In genomic region chr1:53716150-53716549, GRCh38 we compare ENCODE assay signal across 15 cellular contexts. TPM values are rescaled to one million over a fixed set of nuclear protein-coding genes. Genes with fewer than 3 reads are reported as not detected.
DNase-seq lines count a peak whose midpoint lies in the region; ATAC-seq, FAIRE-seq and TF ChIP-seq lines count a peak whose summit lies in the region.
"Had no signal": no experiment of that assay in that cellular context is flagged by ENCODE, and none has a peak within 500 bp of the region (broad histone marks: within the 10 kb centered on the region; RNA-seq: fewer than 3 reads in every experiment).

No MANE protein-coding gene starts in this region.

- H3K4me1 ChIP-seq in Loucy (ENCODE audit: insufficient read depth, low read length, poor library complexity, severe bottlenecking) (peaks cover 6% of the 10 kb centered on the region), H1 (replicated peaks in 1 of 4; ENCODE audit: control insufficient read depth in 3 of 4, insufficient read depth in 4 of 4, low read length in 3 of 4) (no peaks in the 10 kb centered on the region; a peak in 3 of 7 replicates), osteoblast (ENCODE audit: insufficient read depth, low read length) (no peaks in the 10 kb centered on the region), smooth muscle cell (ENCODE audit: low read depth) (no peaks in the 10 kb centered on the region)
- H3K4me1 ChIP-seq: HAP-1 had no signal

- H4K8ac ChIP-seq in H1 (ENCODE audit: extremely low read depth, insufficient read depth, low read length) = no peak overlapping the region

- H3K36me3 ChIP-seq in Loucy (ENCODE audit: insufficient read depth, low read length) (no peaks in the 10 kb centered on the region), H1 (ENCODE audit: control insufficient read depth in 2 of 4, insufficient read depth in 4 of 4, low read length in 3 of 4) (no peaks in the 10 kb centered on the region), osteoblast (ENCODE audit: insufficient read depth, low read length) (no peaks in the 10 kb centered on the region), smooth muscle cell (ENCODE audit: low read depth) (no peaks in the 10 kb centered on the region)
- H3K36me3 ChIP-seq: HAP-1 had no signal

- no peak overlapping the region for H3K14ac ChIP-seq in H1 (ENCODE audit: insufficient read length)

- H3K79me2 ChIP-seq in Loucy (ENCODE audit: insufficient read depth, low read length) = no peaks in the 10 kb centered on the region
- no peaks in the 10 kb centered on the region for H3K79me2 ChIP-seq in H1 (ENCODE audit: control insufficient read depth in 1 of 2, insufficient read depth in 2 of 2, low read length in 2 of 2)
- no peaks in the 10 kb centered on the region for H3K79me2 ChIP-seq in osteoblast (ENCODE audit: insufficient read depth, low read length)
- H3K79me2 ChIP-seq in smooth muscle cell (ENCODE audit: low read depth) = no peaks in the 10 kb centered on the region

- TF ChIP-seq CTCF in Loucy (conservative IDR thresholded peaks at IDR 0.05; ENCODE audit: low read length) (no peak), H1 (IDR thresholded peaks at IDR 0.05; ENCODE audit: control extremely low read depth in 1 of 3, insufficient read depth in 1 of 3, low read depth in 1 of 3, low read length in 3 of 3) (no peak), osteoblast (IDR thresholded peaks at IDR 0.05; ENCODE audit: extremely low read depth, low read depth, low read length) (no peak), smooth muscle cell (IDR thresholded peaks at IDR 0.05; ENCODE audit: borderline replicate concordance, insufficient read depth, poor library complexity, severe bottlenecking) (no peak)

- H3K4me2 ChIP-seq in Loucy (ENCODE audit: low read depth, low read length, poor library complexity, severe bottlenecking) (no peak overlapping the region), H1 (ENCODE audit: insufficient read depth in 1 of 2, low read depth in 2 of 2, low read length in 2 of 2) (no peak overlapping the region), osteoblast (ENCODE audit: insufficient read depth, low read length) (no peak overlapping the region), smooth muscle cell (no peak overlapping the region)

- TF ChIP-seq EP300 in H1 (IDR thresholded peaks at IDR 0.05; ENCODE audit: borderline replicate concordance in 1 of 2, low read depth in 2 of 2, low read length in 2 of 2) = no peak

- no peak for TF ChIP-seq RAD21 in H1 (IDR thresholded peaks at IDR 0.05 in 1 of 2, conservative IDR thresholded peaks at IDR 0.05 in 1 of 2; ENCODE audit: low read depth in 2 of 2, low read length in 2 of 2)

- DNase-seq in H1 (ENCODE audit: low read depth in 1 of 2, low spot score in 2 of 2) = no peak
- DNase-seq in osteoblast (ENCODE audit: insufficient read length, low spot score, missing footprints) = peak; percentile 43
- DNase-seq in smooth muscle cell (lab: John Stamatoyannopoulos, UW; ENCODE audit: unreplicated experiment) = no peak
- no peak for DNase-seq in left ventricle myocardium superior
- DNase-seq: C1 segment of cervical spinal cord; CD4-positive, alpha-beta memory T cell; COR-L47; DMS79 treated with DMSO at 0.1 percent for 48 hours; GF-D8 had no signal

- CTCF ChIA-PET in H1 (lab: Charles Lee; ENCODE audit: partially characterized antibody) = interaction anchor here (0.6 to 4.3 kb wide), 40 partner anchors 9 to 324 kb away, joined by 3 to 50 read pairs (median 4); no protein-coding TSS in a partner anchor

- no peaks in the 10 kb centered on the region for H3K9me2 ChIP-seq in Loucy (replicated peaks; ENCODE audit: low read depth, low read length)

- H3F3A ChIP-seq in Loucy (ENCODE audit: low read depth) (no peaks in the 10 kb centered on the region), smooth muscle cell (ENCODE audit: low read depth) (no peaks in the 10 kb centered on the region)

- H2BK20ac ChIP-seq in H1 (ENCODE audit: low read length) = no peak overlapping the region

- no peak for TF ChIP-seq POLR2A in H1 (IDR thresholded peaks at IDR 0.05; ENCODE audit: control extremely low read depth in 1 of 2, low read depth in 2 of 2, low read length in 2 of 2)

- POLR2A ChIA-PET in H1 (lab: Charles Lee; ENCODE audit: partially characterized antibody) = interaction anchor here (1.2 kb wide), 1 partner anchor 22 kb away, joined by 3 read pairs; the partner anchor contains the start of gene GLIS1

- no peak overlapping the region for H4K5ac ChIP-seq in H1 (ENCODE audit: insufficient read length, low read depth, low read length)

- no peak overlapping the region for H4K91ac ChIP-seq in H1 (replicated peaks; ENCODE audit: insufficient read length, low read length)

- H3K79me1 ChIP-seq in H1 (ENCODE audit: low read depth, low read length) = no peaks in the 10 kb centered on the region

- H3K9ac ChIP-seq in Loucy (ENCODE audit: low read depth, low read length, poor library complexity, severe bottlenecking) (no peak overlapping the region), H1 (replicated peaks in 1 of 4; ENCODE audit: extremely low read depth in 1 of 4, low read depth in 3 of 4, low read length in 3 of 4) (no peak overlapping the region), smooth muscle cell (ENCODE audit: low read depth) (no peak overlapping the region)
- H3K9ac ChIP-seq: GM23248 had no signal

- no peak overlapping the region for H3K23ac ChIP-seq in H1 (ENCODE audit: insufficient read length)

- no peak overlapping the region for H3K4ac ChIP-seq in H1 (replicated peaks; ENCODE audit: insufficient read length, low read depth, low read length)

- no peak for FAIRE-seq in H1 (lab: Jason Lieb, UNC)
- FAIRE-seq: H54 had no signal

- no peaks in the 10 kb centered on the region; the same call in 1 of the 2 replicates for H3K23me2 ChIP-seq in H1 (ENCODE audit: low read depth, low read length)

- H2BK120ac ChIP-seq in H1 (replicated peaks; ENCODE audit: low read depth, low read length) = no peak overlapping the region

- no peaks in the 10 kb centered on the region for H3K9me3 ChIP-seq in Loucy (ENCODE audit: insufficient read depth, low read depth, low read length)
- no peaks in the 10 kb centered on the region for H3K9me3 ChIP-seq in H1 (ENCODE audit: insufficient read depth in 2 of 2, low read depth in 1 of 2, low read length in 1 of 2)
- no peaks in the 10 kb centered on the region for H3K9me3 ChIP-seq in osteoblast (ENCODE audit: low read depth, low read length)
- no peaks in the 10 kb centered on the region for H3K9me3 ChIP-seq in smooth muscle cell (replicated peaks; ENCODE audit: low read depth)
- H3K9me3 ChIP-seq: HAP-1 had no signal

- intact Hi-C loops in left ventricle myocardium superior (cut with micrococcal nuclease) = no loop called here

- H3K4me3 ChIP-seq in Loucy (ENCODE audit: low read length, poor library complexity, severe bottlenecking) (no peak overlapping the region), H1 (ENCODE audit: extremely low read depth in 1 of 4, insufficient read depth in 2 of 4, low read depth in 3 of 4, low read length in 4 of 4) (no peak overlapping the region), osteoblast (ENCODE audit: insufficient read depth, low read length) (no peak overlapping the region), smooth muscle cell (no peak overlapping the region)
- H3K4me3 ChIP-seq: GM23248, HAP-1 had no signal

- no peak overlapping the region for H2AK5ac ChIP-seq in H1 (ENCODE audit: low read depth, low read length)

- H3K56ac ChIP-seq in H1 (replicated peaks; ENCODE audit: insufficient read length, low read depth, low read length) = no peak overlapping the region

- H4K20me1 ChIP-seq in Loucy (ENCODE audit: insufficient read depth, low read length, poor library complexity, severe bottlenecking) (no peaks in the 10 kb centered on the region), H1 (replicated peaks in 1 of 2; ENCODE audit: control insufficient read depth in 1 of 2, insufficient read depth in 2 of 2, low read length in 2 of 2) (no peaks in the 10 kb centered on the region), osteoblast (ENCODE audit: insufficient read depth, low read length) (peaks cover 29% of the 10 kb centered on the region), smooth muscle cell (ENCODE audit: low read depth) (no peaks in the 10 kb centered on the region)

- H3K18ac ChIP-seq in H1 (ENCODE audit: extremely low read depth, low read length) = no peak overlapping the region

- H2AFZ ChIP-seq in Loucy (ENCODE audit: low read length) (peak overlapping the region; percentile 75), H1 (ENCODE audit: low read length) (no peak overlapping the region), osteoblast (ENCODE audit: low read length) (no peak overlapping the region), smooth muscle cell (ENCODE audit: low read depth) (no peak overlapping the region)
- H2AFZ ChIP-seq: GM23248 had no signal

- H2BK15ac ChIP-seq in H1 (ENCODE audit: low read length) = no peak overlapping the region

- no peak overlapping the region for H2BK5ac ChIP-seq in H1 (ENCODE audit: low read depth, low read length)

- WGBS in H1 (ENCODE audit: extremely low coverage in 1 of 2, insufficient coverage in 1 of 2, insufficient read length in 1 of 2, insufficient replicate concordance in 2 of 2, low coverage in 1 of 2, low lambda C conversion rate in 2 of 2, missing lambda C conversion rate in 1 of 2), 2 experiments = 88% methylated on average over 5 of the region's 5 CpGs; no CpG with 5 or more reads in 1 of the 2 experiments
- 97% methylated on average over 5 of the region's 5 CpGs for WGBS in smooth muscle cell (ENCODE audit: low lambda C conversion rate)

- H2BK12ac ChIP-seq in H1 (ENCODE audit: low read depth, low read length) = 0 out of 2 replicates have a peak overlapping the region, but pooled peaks have one; percentile 55

- no peak for ATAC-seq in left ventricle myocardium superior
- ATAC-seq in HG03045 (IDR thresholded peaks at IDR 0.05; ENCODE audit: unreplicated experiment) = no peak

- H3K27me3 ChIP-seq in Loucy (ENCODE audit: insufficient read depth, low read length, poor library complexity, severe bottlenecking) = no peaks in the 10 kb centered on the region
- H3K27me3 ChIP-seq in H1 (replicated peaks in 1 of 4; ENCODE audit: control insufficient read depth in 3 of 4, extremely low read depth in 1 of 4, insufficient read depth in 3 of 4, low read length in 3 of 4) = no peaks in the 10 kb centered on the region
- H3K27me3 ChIP-seq in osteoblast (ENCODE audit: insufficient read depth, low read length) = no peaks in the 10 kb centered on the region
- no peaks in the 10 kb centered on the region for H3K27me3 ChIP-seq in smooth muscle cell (ENCODE audit: low read depth)

- H3K27ac ChIP-seq in H1 (ENCODE audit: low read depth, low read length) (no peak overlapping the region), osteoblast (ENCODE audit: low read depth, low read length) (no peak overlapping the region), smooth muscle cell (ENCODE audit: low read depth) (no peak overlapping the region)
- H3K27ac ChIP-seq: GM23248 had no signal

RNA-seq across cellular contexts. Expression of gene GLIS1, which starts 22.8 kb away (rescaled TPM):
- 0.21 and 0.22 TPM in 2 replicates for total RNA-seq in H1 (2021; fragmentation: NEBNext Ultra II Directional; extraction: Animal tissue kit (Norgen Biotek cat#: 25700))
- polyA plus RNA-seq in H1 (2011; rRNA removed) (0.15 and 0.17 TPM in 2 replicates), smooth muscle cell (4.9 and 6.2 TPM in 2 replicates)
- polyA plus RNA-seq in H1 (2011; cell fraction: cytosol; rRNA removed) = 0.06 TPM
- polyA plus RNA-seq in H1 (2011; cell fraction: nucleus; rRNA removed) = 0.31 TPM
- polyA plus RNA-seq in H1 (2012, experiment 1 of 2) = 0.08 to 0.11 TPM (median 0.10 TPM) in 3 of 4 replicates, not detected in the other
- polyA plus RNA-seq in H1 (2012, experiment 2 of 2) = 0.08 TPM
- 0.18 TPM for polyA plus RNA-seq in H1 (2013, experiment 1 of 2)
- polyA plus RNA-seq in H1 (2013, experiment 2 of 2) = 0.18 TPM
- not detected in 2 replicates for polyA minus RNA-seq in H1 (2011; rRNA and poly(A)+ RNA removed)
- not detected for polyA minus RNA-seq in H1 (2011; cell fraction: cytosol; rRNA and poly(A)+ RNA removed)
- polyA minus RNA-seq in H1 (2011; cell fraction: nucleus; rRNA and poly(A)+ RNA removed) = not detected
- total RNA-seq in osteoblast (2.4 and 2.9 TPM in 2 replicates), smooth muscle cell (0.36 and 1.1 TPM in 2 replicates), left ventricle myocardium superior (not detected)
- total RNA-seq: Calu3; CD4-positive, alpha-beta memory T cell had no signal
- polyA plus RNA-seq: CD4-positive, alpha-beta memory T cell had no signal
